Comparison of ENCODE assay signal across 18 cellular contexts in the genomic region with DNA sequence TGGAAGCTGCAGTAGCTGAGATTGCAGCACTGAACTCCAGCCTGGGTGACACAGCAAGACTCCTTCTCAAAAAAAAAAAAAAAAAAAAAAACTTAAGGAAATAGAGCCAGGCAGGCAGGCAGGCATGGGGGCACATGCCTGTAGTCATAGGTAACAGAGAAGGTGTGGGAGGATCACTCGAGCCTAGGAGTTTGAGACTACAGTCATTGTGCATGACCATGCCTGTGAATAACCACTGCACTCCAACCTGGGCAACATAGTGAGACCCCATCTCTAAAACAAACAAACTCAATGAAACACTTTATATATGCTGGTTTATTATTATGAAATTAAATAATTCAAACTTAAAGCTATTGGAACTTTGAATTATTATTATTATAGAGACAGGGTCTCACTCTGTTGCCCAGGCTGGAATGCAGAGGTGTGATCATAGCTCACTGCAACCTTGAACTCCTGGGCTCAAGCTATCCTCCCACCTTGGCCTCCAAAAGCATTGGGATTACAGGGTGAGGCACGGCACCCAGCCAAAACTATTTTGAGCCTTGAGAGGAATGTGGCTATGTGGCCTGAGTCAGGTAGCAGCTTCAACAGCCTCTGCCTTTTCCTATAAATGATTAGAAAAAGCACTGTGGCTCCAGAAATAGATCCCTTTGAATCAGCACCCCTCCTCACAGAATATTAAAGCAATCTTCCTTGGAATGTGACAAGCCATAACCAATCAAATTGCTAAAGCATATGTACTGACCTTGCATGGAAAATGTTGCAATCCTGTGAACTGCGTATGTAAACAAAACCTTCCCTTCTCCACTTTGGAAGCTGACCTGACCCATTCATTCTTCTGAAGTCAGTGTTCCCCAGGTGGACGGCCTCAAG. TPM values are rescaled to one million over a fixed set of nuclear protein-coding genes. Genes with fewer than 3 reads are reported as not detected.
DNase-seq lines count a peak whose midpoint lies in the region; ATAC-seq and TF ChIP-seq lines count a peak whose summit lies in the region.
"Had no signal": no experiment of that assay in that cellular context is flagged by ENCODE, and none has a peak within 500 bp of the region (broad histone marks: within the 10 kb centered on the region; RNA-seq: fewer than 3 reads in every experiment).

No MANE protein-coding gene starts in this region.

- H3K4me3 ChIP-seq in right atrium auricular region, result no peak overlapping the region
- H3K4me3 ChIP-seq in mammary epithelial cell (replicated peaks in 1 of 3; ENCODE audit: insufficient read depth in 1 of 3, low read depth in 2 of 3, low read length in 3 of 3), result no peak overlapping the region
- no peak overlapping the region for H3K4me3 ChIP-seq in upper lobe of left lung
- H3K4me3 ChIP-seq: GM12878, HAP-1, transverse colon had no signal

- TF ChIP-seq CTCF in right atrium auricular region (IDR thresholded peaks at IDR 0.05) (no peak), mammary epithelial cell (conservative IDR thresholded peaks at IDR 0.05 in 1 of 2, IDR thresholded peaks at IDR 0.05 in 1 of 2; ENCODE audit: extremely low read depth in 1 of 2, insufficient read depth in 1 of 2, low read depth in 1 of 2, low read length in 2 of 2) (no peak), upper lobe of left lung (IDR thresholded peaks at IDR 0.05) (no peak)

- WGBS in mammary epithelial cell (ENCODE audit: low coverage, missing lambda C conversion rate), result 42% methylated on average over 4 of the region's 4 CpGs
- 60 to 66% methylated on average over 4 of the region's 4 CpGs for WGBS in upper lobe of left lung, 2 donors

- H3K9me3 ChIP-seq in right atrium auricular region (no peaks in the 10 kb centered on the region), mammary epithelial cell (replicated peaks; ENCODE audit: insufficient read depth, low read length) (no peaks in the 10 kb centered on the region), upper lobe of left lung (no peaks in the 10 kb centered on the region)
- H3K9me3 ChIP-seq: HAP-1, transverse colon had no signal

- H3K4me2 ChIP-seq in mammary epithelial cell (ENCODE audit: insufficient read depth, low read depth, low read length), result no peak overlapping the region

- no peak overlapping the region for H2AFZ ChIP-seq in mammary epithelial cell (ENCODE audit: low read depth, low read length)

- ATAC-seq in Right ventricle myocardium superior (ENCODE audit: poor library complexity) (peak; percentile 57), upper lobe of left lung (ENCODE audit: low FRiP score in 2 of 2) (peak; percentile 50 to 84)
- ATAC-seq: GM12878 had no signal

- H4K20me1 ChIP-seq in mammary epithelial cell (ENCODE audit: insufficient read depth, low read length), result no peaks in the 10 kb centered on the region

- intact Hi-C loops in Right ventricle myocardium superior (cut with DNase I) (no loop called here), mammary epithelial cell (cut with micrococcal nuclease) (no loop called here)

- H3K9ac ChIP-seq in mammary epithelial cell (ENCODE audit: insufficient read depth, low read length), result no peak overlapping the region

- TF ChIP-seq POLR2A in upper lobe of left lung (IDR thresholded peaks at IDR 0.05), result no peak

- no TSS peak for BruUV-seq in mammary epithelial cell (replicated peaks; lab: Mats Ljungman, UMichigan)

- H3K36me3 ChIP-seq in right atrium auricular region, result no peaks in the 10 kb centered on the region
- no peaks in the 10 kb centered on the region for H3K36me3 ChIP-seq in mammary epithelial cell (ENCODE audit: insufficient read depth, low read length)
- H3K36me3 ChIP-seq in upper lobe of left lung, result no peaks in the 10 kb centered on the region
- H3K36me3 ChIP-seq: HAP-1, transverse colon had no signal

- DNase-seq in Right ventricle myocardium superior (no peak), right atrium auricular region (ENCODE audit: low spot score) (no peak), mammary epithelial cell (peak; percentile 25), left kidney (ENCODE audit: low read depth, low spot score) (peak; percentile 24), upper lobe of left lung (peak in 1 of 2 donors; percentile 59), T-helper 9 cell (no peak), NCI-H82 (lab: John Stamatoyannopoulos, UW) (no peak)
- DNase-seq in NK-92 treated with Interleukin-12 subunit alpha and Interleukin-12 subunit beta, amount 100 ng/mL, for 24 hours (lab: John Stamatoyannopoulos, UW), result no peak
- DNase-seq: activated gamma-delta T cell treated with Interleukin-2 at 50 U/mL for 16 hours; foreskin fibroblast; NCI-H2081; nucleus accumbens; stimulated activated CD4-positive, alpha-beta T cell treated with anti-CD3 and anti-CD28 coated beads, Interleukin-4, amount 100 ng/mL, for 24 hours; T-helper 1 cell; transverse colon had no signal

- CTCF ChIA-PET in mammary epithelial cell (lab: Charles Lee; ENCODE audit: low non-redundant PET), result no interaction called here

- in situ Hi-C loops in mammary epithelial cell (cut with MboI; ENCODE audit: low sequenced_read_pairs in 2 of 2), result no loop called here

- H3K27ac ChIP-seq in right atrium auricular region (no peak overlapping the region), mammary epithelial cell (ENCODE audit: insufficient read depth, low read depth, low read length) (no peak overlapping the region), upper lobe of left lung (peak overlapping the region in 3 of 4 donors; percentile 48 to 68 (median 58))
- H3K27ac ChIP-seq: transverse colon had no signal

- peak in 1 of 4 donors; percentile 9 for TF ChIP-seq EP300 in upper lobe of left lung (IDR thresholded peaks at IDR 0.05)

- dilution Hi-C loops in mammary epithelial cell (cut with HindIII; ENCODE audit: low sequenced_read_pairs), result no loop called here

- no peaks in the 10 kb centered on the region for H3K79me2 ChIP-seq in mammary epithelial cell (ENCODE audit: insufficient read depth, low read length)

- no peaks in the 10 kb centered on the region for H3K27me3 ChIP-seq in right atrium auricular region
- no peaks in the 10 kb centered on the region for H3K27me3 ChIP-seq in mammary epithelial cell (ENCODE audit: insufficient read depth, low read length)
- H3K27me3 ChIP-seq in upper lobe of left lung, result no peaks in the 10 kb centered on the region
- H3K27me3 ChIP-seq: transverse colon had no signal

- no peaks in the 10 kb centered on the region for H3K4me1 ChIP-seq in right atrium auricular region
- peaks cover 5% of the 10 kb centered on the region for H3K4me1 ChIP-seq in mammary epithelial cell (ENCODE audit: insufficient read depth, low read length)
- H3K4me1 ChIP-seq in upper lobe of left lung, result peaks cover 0 to 12% (median 4%) of the 10 kb centered on the region in 4 donors
- H3K4me1 ChIP-seq: transverse colon had no signal

RNA-seq across cellular contexts. Expression of gene YY1, which starts 34.7 kb away (rescaled TPM):
- total RNA-seq in Right ventricle myocardium superior (48.1 TPM), right atrium auricular region (10 to 100 TPM; 31.3 to 36.3 TPM), mammary epithelial cell (10 to 100 TPM; 42.3 to 67.0 TPM), upper lobe of left lung (10 to 100 TPM; 35.6 to 70.4 (median 52.4) TPM)
- 30.3 TPM for polyA plus RNA-seq in mammary epithelial cell
- 33.8 TPM for polyA minus RNA-seq in mammary epithelial cell

RNA-seq across cellular contexts. Expression of gene DEGS2, which starts 44.8 kb away (rescaled TPM):
- total RNA-seq in Right ventricle myocardium superior (not detected), right atrium auricular region (not detected), mammary epithelial cell (under 1 TPM; 0.17 to 0.87 TPM), upper lobe of left lung (10 to 100 TPM in 1 of 6 donors, 1 to 10 TPM in 5; 2.0 to 19.9 (median 5.4) TPM)
- polyA plus RNA-seq in mammary epithelial cell, result 0.36 TPM
- not detected for polyA minus RNA-seq in mammary epithelial cell
- total RNA-seq: A172 had no signal

Comparison
In these comparisons a context has a peak if more than half of its experiments do, and no peak if none do; other contexts are left out.
1. DNase-seq: peak in mammary epithelial cell (single experiment) and left kidney (single experiment); none in Right ventricle myocardium superior (single experiment), right atrium auricular region (single experiment), T-helper 9 cell (single experiment), NK-92 treated with Interleukin-12 subunit alpha and Interleukin-12 subunit beta, amount 100 ng/mL, for 24 hours (single experiment) and NCI-H82 (single experiment).
2. H3K27ac ChIP-seq: peak in upper lobe of left lung (3 of 4); none in right atrium auricular region (0 of 2) and mammary epithelial cell (single experiment).